1 cellular context compared by ENCODE assay signal in the genomic region with DNA sequence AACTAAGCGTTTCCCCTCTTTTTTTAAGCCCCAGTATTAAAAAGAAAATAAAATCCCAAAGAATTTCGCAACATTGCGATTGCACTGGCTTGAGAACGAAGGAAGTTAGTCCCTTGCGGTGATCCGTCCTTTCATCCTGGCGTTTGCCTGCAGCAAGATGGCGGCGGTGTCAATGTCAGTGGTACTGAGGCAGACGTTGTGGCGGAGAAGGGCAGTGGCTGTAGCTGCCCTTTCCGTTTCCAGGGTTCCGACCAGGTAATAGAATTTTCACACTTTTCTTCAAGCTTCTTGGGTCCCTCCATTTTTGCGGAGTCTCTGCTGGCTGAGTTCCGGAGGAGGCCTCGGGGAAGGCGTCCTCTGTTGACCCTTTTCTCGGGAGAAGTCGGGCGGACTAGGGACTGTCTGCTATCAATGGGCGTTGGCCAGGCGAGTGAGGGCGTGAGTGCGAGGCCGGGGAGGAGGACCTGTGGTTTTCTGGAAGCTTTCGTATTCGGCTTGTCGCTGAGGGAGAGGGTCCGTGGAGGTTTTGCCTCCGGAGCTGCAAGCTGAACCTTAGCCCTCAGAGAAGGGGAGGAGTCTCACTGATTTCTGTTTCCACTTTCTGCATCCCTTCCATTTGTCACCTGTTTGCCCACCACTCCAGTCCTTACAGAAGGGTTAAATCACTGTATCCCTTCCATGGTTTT.
TF ChIP-seq lines count a peak whose summit lies in the region.

A gene (plus strand): TSS at position 134 of the 686 bp plus-strand sequence. CDS start 24 bp downstream, at position 158.

TF ChIP-seq in WTC11, 78 proteins besides CTCF, POLR2A, EP300 and RAD21 (continued from another document):
- TF ChIP-seq, protein P1, sequence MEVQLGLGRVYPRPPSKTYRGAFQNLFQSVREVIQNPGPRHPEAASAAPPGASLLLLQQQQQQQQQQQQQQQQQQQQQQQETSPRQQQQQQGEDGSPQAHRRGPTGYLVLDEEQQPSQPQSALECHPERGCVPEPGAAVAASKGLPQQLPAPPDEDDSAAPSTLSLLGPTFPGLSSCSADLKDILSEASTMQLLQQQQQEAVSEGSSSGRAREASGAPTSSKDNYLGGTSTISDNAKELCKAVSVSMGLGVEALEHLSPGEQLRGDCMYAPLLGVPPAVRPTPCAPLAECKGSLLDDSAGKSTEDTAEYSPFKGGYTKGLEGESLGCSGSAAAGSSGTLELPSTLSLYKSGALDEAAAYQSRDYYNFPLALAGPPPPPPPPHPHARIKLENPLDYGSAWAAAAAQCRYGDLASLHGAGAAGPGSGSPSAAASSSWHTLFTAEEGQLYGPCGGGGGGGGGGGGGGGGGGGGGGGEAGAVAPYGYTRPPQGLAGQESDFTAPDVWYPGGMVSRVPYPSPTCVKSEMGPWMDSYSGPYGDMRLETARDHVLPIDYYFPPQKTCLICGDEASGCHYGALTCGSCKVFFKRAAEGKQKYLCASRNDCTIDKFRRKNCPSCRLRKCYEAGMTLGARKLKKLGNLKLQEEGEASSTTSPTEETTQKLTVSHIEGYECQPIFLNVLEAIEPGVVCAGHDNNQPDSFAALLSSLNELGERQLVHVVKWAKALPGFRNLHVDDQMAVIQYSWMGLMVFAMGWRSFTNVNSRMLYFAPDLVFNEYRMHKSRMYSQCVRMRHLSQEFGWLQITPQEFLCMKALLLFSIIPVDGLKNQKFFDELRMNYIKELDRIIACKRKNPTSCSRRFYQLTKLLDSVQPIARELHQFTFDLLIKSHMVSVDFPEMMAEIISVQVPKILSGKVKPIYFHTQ (CRISPR knock-in tag; IDR thresholded peaks at IDR 0.05): no peak
- no peak for TF ChIP-seq TEAD4 (CRISPR knock-in tag; IDR thresholded peaks at IDR 0.05)
- TF ChIP-seq, protein P2, sequence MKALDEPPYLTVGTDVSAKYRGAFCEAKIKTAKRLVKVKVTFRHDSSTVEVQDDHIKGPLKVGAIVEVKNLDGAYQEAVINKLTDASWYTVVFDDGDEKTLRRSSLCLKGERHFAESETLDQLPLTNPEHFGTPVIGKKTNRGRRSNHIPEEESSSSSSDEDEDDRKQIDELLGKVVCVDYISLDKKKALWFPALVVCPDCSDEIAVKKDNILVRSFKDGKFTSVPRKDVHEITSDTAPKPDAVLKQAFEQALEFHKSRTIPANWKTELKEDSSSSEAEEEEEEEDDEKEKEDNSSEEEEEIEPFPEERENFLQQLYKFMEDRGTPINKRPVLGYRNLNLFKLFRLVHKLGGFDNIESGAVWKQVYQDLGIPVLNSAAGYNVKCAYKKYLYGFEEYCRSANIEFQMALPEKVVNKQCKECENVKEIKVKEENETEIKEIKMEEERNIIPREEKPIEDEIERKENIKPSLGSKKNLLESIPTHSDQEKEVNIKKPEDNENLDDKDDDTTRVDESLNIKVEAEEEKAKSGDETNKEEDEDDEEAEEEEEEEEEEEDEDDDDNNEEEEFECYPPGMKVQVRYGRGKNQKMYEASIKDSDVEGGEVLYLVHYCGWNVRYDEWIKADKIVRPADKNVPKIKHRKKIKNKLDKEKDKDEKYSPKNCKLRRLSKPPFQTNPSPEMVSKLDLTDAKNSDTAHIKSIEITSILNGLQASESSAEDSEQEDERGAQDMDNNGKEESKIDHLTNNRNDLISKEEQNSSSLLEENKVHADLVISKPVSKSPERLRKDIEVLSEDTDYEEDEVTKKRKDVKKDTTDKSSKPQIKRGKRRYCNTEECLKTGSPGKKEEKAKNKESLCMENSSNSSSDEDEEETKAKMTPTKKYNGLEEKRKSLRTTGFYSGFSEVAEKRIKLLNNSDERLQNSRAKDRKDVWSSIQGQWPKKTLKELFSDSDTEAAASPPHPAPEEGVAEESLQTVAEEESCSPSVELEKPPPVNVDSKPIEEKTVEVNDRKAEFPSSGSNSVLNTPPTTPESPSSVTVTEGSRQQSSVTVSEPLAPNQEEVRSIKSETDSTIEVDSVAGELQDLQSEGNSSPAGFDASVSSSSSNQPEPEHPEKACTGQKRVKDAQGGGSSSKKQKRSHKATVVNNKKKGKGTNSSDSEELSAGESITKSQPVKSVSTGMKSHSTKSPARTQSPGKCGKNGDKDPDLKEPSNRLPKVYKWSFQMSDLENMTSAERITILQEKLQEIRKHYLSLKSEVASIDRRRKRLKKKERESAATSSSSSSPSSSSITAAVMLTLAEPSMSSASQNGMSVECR (CRISPR knock-in tag; IDR thresholded peaks at IDR 0.05; ENCODE audit: borderline replicate concordance): peak; percentile 38; the same call in 1 of the 2 replicates
- TF ChIP-seq, protein P3, sequence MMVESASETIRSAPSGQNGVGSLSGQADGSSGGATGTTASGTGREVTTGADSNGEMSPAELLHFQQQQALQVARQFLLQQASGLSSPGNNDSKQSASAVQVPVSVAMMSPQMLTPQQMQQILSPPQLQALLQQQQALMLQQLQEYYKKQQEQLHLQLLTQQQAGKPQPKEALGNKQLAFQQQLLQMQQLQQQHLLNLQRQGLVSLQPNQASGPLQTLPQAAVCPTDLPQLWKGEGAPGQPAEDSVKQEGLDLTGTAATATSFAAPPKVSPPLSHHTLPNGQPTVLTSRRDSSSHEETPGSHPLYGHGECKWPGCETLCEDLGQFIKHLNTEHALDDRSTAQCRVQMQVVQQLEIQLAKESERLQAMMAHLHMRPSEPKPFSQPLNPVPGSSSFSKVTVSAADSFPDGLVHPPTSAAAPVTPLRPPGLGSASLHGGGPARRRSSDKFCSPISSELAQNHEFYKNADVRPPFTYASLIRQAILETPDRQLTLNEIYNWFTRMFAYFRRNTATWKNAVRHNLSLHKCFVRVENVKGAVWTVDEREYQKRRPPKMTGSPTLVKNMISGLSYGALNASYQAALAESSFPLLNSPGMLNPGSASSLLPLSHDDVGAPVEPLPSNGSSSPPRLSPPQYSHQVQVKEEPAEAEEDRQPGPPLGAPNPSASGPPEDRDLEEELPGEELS (CRISPR knock-in tag; IDR thresholded peaks at IDR 0.05): no peak
- TF ChIP-seq SMAD3 (CRISPR knock-in tag; IDR thresholded peaks at IDR 0.05; ENCODE audit: borderline replicate concordance): no peak
- TF ChIP-seq JUN (CRISPR knock-in tag; IDR thresholded peaks at IDR 0.05): no peak; the same call in 1 of the 2 replicates
- no peak for TF ChIP-seq CREM (CRISPR knock-in tag; IDR thresholded peaks at IDR 0.05)
- no peak for TF ChIP-seq CBFB (CRISPR knock-in tag; IDR thresholded peaks at IDR 0.05; ENCODE audit: low read depth)
- TF ChIP-seq, protein P4, sequence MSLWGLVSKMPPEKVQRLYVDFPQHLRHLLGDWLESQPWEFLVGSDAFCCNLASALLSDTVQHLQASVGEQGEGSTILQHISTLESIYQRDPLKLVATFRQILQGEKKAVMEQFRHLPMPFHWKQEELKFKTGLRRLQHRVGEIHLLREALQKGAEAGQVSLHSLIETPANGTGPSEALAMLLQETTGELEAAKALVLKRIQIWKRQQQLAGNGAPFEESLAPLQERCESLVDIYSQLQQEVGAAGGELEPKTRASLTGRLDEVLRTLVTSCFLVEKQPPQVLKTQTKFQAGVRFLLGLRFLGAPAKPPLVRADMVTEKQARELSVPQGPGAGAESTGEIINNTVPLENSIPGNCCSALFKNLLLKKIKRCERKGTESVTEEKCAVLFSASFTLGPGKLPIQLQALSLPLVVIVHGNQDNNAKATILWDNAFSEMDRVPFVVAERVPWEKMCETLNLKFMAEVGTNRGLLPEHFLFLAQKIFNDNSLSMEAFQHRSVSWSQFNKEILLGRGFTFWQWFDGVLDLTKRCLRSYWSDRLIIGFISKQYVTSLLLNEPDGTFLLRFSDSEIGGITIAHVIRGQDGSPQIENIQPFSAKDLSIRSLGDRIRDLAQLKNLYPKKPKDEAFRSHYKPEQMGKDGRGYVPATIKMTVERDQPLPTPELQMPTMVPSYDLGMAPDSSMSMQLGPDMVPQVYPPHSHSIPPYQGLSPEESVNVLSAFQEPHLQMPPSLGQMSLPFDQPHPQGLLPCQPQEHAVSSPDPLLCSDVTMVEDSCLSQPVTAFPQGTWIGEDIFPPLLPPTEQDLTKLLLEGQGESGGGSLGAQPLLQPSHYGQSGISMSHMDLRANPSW (CRISPR knock-in tag; conservative IDR thresholded peaks at IDR 0.05; ENCODE audit: low read depth): no peak
- TF ChIP-seq SP1 (CRISPR knock-in tag; conservative IDR thresholded peaks at IDR 0.05): peak; percentile 47; the same call in 1 of the 2 replicates
- no peak for TF ChIP-seq EMX1 (CRISPR knock-in tag; IDR thresholded peaks at IDR 0.05)
- TF ChIP-seq ZNF263 (CRISPR knock-in tag; IDR thresholded peaks at IDR 0.05; ENCODE audit: low read depth): no peak
- TF ChIP-seq FOXK1 (CRISPR knock-in tag; IDR thresholded peaks at IDR 0.05): peak; percentile 54; the same call in 1 of the 2 replicates
- TF ChIP-seq ESRRA (CRISPR knock-in tag; IDR thresholded peaks at IDR 0.05; ENCODE audit: borderline replicate concordance): no peak
- no peak for TF ChIP-seq TCF7 (CRISPR knock-in tag; IDR thresholded peaks at IDR 0.05; ENCODE audit: low read depth)
- TF ChIP-seq FOXP1 (CRISPR knock-in tag; IDR thresholded peaks at IDR 0.05; ENCODE audit: borderline replicate concordance): peak; percentile 63; the same call in 1 of the 2 replicates
- no peak for TF ChIP-seq ELF4 (CRISPR knock-in tag; IDR thresholded peaks at IDR 0.05; ENCODE audit: low read depth)
- TF ChIP-seq, protein P5, sequence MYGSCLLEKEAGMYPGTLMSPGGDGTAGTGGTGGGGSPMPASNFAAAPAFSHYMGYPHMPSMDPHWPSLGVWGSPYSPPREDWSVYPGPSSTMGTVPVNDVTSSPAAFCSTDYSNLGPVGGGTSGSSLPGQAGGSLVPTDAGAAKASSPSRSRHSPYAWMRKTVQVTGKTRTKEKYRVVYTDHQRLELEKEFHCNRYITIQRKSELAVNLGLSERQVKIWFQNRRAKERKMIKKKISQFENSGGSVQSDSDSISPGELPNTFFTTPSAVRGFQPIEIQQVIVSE (CRISPR knock-in tag; IDR thresholded peaks at IDR 0.05; ENCODE audit: borderline replicate concordance): no peak
- no peak for TF ChIP-seq ZNF138 (CRISPR knock-in tag; conservative IDR thresholded peaks at IDR 0.05)
- TF ChIP-seq, protein P6, sequence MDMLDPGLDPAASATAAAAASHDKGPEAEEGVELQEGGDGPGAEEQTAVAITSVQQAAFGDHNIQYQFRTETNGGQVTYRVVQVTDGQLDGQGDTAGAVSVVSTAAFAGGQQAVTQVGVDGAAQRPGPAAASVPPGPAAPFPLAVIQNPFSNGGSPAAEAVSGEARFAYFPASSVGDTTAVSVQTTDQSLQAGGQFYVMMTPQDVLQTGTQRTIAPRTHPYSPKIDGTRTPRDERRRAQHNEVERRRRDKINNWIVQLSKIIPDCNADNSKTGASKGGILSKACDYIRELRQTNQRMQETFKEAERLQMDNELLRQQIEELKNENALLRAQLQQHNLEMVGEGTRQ (CRISPR knock-in tag; IDR thresholded peaks at IDR 0.05): no peak
- TF ChIP-seq, protein P7, sequence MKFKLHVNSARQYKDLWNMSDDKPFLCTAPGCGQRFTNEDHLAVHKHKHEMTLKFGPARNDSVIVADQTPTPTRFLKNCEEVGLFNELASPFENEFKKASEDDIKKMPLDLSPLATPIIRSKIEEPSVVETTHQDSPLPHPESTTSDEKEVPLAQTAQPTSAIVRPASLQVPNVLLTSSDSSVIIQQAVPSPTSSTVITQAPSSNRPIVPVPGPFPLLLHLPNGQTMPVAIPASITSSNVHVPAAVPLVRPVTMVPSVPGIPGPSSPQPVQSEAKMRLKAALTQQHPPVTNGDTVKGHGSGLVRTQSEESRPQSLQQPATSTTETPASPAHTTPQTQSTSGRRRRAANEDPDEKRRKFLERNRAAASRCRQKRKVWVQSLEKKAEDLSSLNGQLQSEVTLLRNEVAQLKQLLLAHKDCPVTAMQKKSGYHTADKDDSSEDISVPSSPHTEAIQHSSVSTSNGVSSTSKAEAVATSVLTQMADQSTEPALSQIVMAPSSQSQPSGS (CRISPR knock-in tag; IDR thresholded peaks at IDR 0.05; ENCODE audit: borderline replicate concordance, low read depth): no peak
- TF ChIP-seq ZNF121 (CRISPR knock-in tag; IDR thresholded peaks at IDR 0.05): no peak
- no peak for TF ChIP-seq OVOL2 (CRISPR knock-in tag; IDR thresholded peaks at IDR 0.05; ENCODE audit: borderline replicate concordance)
- no peak for TF ChIP-seq NFYB (CRISPR knock-in tag; conservative IDR thresholded peaks at IDR 0.05; ENCODE audit: low read depth)
- no peak for TF ChIP-seq NFATC4 (CRISPR knock-in tag; IDR thresholded peaks at IDR 0.05)
- TF ChIP-seq, protein P8, sequence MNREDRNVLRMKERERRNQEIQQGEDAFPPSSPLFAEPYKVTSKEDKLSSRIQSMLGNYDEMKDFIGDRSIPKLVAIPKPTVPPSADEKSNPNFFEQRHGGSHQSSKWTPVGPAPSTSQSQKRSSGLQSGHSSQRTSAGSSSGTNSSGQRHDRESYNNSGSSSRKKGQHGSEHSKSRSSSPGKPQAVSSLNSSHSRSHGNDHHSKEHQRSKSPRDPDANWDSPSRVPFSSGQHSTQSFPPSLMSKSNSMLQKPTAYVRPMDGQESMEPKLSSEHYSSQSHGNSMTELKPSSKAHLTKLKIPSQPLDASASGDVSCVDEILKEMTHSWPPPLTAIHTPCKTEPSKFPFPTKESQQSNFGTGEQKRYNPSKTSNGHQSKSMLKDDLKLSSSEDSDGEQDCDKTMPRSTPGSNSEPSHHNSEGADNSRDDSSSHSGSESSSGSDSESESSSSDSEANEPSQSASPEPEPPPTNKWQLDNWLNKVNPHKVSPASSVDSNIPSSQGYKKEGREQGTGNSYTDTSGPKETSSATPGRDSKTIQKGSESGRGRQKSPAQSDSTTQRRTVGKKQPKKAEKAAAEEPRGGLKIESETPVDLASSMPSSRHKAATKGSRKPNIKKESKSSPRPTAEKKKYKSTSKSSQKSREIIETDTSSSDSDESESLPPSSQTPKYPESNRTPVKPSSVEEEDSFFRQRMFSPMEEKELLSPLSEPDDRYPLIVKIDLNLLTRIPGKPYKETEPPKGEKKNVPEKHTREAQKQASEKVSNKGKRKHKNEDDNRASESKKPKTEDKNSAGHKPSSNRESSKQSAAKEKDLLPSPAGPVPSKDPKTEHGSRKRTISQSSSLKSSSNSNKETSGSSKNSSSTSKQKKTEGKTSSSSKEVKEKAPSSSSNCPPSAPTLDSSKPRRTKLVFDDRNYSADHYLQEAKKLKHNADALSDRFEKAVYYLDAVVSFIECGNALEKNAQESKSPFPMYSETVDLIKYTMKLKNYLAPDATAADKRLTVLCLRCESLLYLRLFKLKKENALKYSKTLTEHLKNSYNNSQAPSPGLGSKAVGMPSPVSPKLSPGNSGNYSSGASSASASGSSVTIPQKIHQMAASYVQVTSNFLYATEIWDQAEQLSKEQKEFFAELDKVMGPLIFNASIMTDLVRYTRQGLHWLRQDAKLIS (CRISPR knock-in tag; IDR thresholded peaks at IDR 0.05; ENCODE audit: borderline replicate concordance): no peak
- no peak for TF ChIP-seq HMGA2 (CRISPR knock-in tag; IDR thresholded peaks at IDR 0.05)
- no peak for TF ChIP-seq CREB1 (CRISPR knock-in tag; IDR thresholded peaks at IDR 0.05)
- TF ChIP-seq, protein P9, sequence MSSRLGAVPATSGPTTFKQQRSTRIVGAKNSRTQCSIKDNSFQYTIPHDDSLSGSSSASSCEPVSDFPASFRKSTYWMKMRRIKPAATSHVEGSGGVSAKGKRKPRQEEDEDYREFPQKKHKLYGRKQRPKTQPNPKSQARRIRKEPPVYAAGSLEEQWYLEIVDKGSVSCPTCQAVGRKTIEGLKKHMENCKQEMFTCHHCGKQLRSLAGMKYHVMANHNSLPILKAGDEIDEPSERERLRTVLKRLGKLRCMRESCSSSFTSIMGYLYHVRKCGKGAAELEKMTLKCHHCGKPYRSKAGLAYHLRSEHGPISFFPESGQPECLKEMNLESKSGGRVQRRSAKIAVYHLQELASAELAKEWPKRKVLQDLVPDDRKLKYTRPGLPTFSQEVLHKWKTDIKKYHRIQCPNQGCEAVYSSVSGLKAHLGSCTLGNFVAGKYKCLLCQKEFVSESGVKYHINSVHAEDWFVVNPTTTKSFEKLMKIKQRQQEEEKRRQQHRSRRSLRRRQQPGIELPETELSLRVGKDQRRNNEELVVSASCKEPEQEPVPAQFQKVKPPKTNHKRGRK (CRISPR knock-in tag; IDR thresholded peaks at IDR 0.05; ENCODE audit: borderline replicate concordance): no peak
TF ChIP-seq in WTC11: peak in this region for 9.
